ENCODE assay signal across 8 cellular contexts in the genomic region with DNA sequence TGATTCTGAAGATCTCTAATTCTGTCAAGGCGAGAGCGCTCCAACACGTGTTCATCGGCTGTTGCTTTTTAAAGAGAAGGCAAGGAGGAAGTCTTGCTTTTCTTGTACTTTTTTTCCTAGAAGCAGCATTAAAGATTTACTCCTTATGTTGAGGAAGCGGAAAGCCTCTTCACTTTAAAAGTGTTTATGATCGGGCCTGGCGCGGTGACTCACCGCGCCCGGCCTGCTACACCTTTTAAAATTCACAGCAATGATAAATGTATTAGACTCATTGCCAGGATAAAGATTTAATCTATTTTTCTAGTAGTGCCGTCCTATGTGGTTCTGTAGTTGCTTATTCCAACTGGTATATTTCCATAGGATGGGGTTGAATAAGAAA. TPM values are rescaled to one million over a fixed set of nuclear protein-coding genes. Genes with fewer than 3 reads are reported as not detected.
DNase-seq lines count a peak whose midpoint lies in the region; ATAC-seq, FAIRE-seq and TF ChIP-seq lines count a peak whose summit lies in the region.

No MANE protein-coding gene starts in this region.

- ATAC-seq in lung (ENCODE audit: insufficient read depth, low FRiP score) (no peak), HG03469 (IDR thresholded peaks at IDR 0.05; ENCODE audit: unreplicated experiment) (no peak)

- peak overlapping the region; percentile 95 for H3K27ac Mint-ChIP-seq in astrocyte (ENCODE audit: unreplicated experiment)

- H3K9ac ChIP-seq in KMS-11 (peak overlapping the region; percentile 92), astrocyte (ENCODE audit: low read length) (peak overlapping the region; percentile 93)

- H3K9me3 ChIP-seq in BE2C (no peaks in the 10 kb centered on the region), astrocyte (ENCODE audit: insufficient read depth, low read depth, low read length) (no peaks in the 10 kb centered on the region), lung (ENCODE audit: control insufficient read depth in 2 of 2, insufficient read depth in 1 of 2, low read length in 1 of 2) (no peaks in the 10 kb centered on the region), vagina (no peaks in the 10 kb centered on the region)

- DNase-seq in BE2C (no peak), astrocyte (ENCODE audit: low read depth) (no peak), lung (ENCODE audit: low spot score) (no peak), vagina (ENCODE audit: extremely low spot score in 2 of 2) (no peak), NCI-H82 treated with DMSO at 0.1 percent for 48 hours (lab: John Stamatoyannopoulos, UW; ENCODE audit: unreplicated experiment) (no peak), NCI-H226 (no peak)

- no peaks in the 10 kb centered on the region for H3K27me3 Mint-ChIP-seq in astrocyte (ENCODE audit: low read depth, unreplicated experiment)

- H3K27ac ChIP-seq in KMS-11 (peak overlapping the region; percentile 92), astrocyte (ENCODE audit: low read depth, low read length) (peak overlapping the region; percentile 96), lung (ENCODE audit: low read depth in 1 of 2, low read length in 1 of 2) (peak overlapping the region; percentile 81 to 97), vagina (peak overlapping the region; percentile 88)

- H3K4me3 ChIP-seq in BE2C (ENCODE audit: low read depth, low read length) (peak overlapping the region; percentile 73), KMS-11 (IDR thresholded peaks at IDR 0.05; ENCODE audit: insufficient read depth, low read depth, low read length) (no peak overlapping the region), astrocyte (ENCODE audit: insufficient read depth, low read depth, low read length) (peak overlapping the region; percentile 75), lung (peak overlapping the region; percentile 56), vagina (peak overlapping the region; percentile 64 to 88)

- H3K27me3 ChIP-seq in BE2C = no peaks in the 10 kb centered on the region
- H3K27me3 ChIP-seq in KMS-11 (ENCODE audit: insufficient read depth, low read depth) = no peaks in the 10 kb centered on the region
- H3K27me3 ChIP-seq in astrocyte (ENCODE audit: insufficient read depth, low read length) = no peaks in the 10 kb centered on the region
- H3K27me3 ChIP-seq in lung (ENCODE audit: control insufficient read depth, insufficient read depth) = no peaks in the 10 kb centered on the region
- H3K27me3 ChIP-seq in vagina = no peaks in the 10 kb centered on the region

- H3K4me3 Mint-ChIP-seq in astrocyte (ENCODE audit: unreplicated experiment) = peak overlapping the region; percentile 93

- peaks cover 6% of the 10 kb centered on the region for H3K36me3 Mint-ChIP-seq in astrocyte (ENCODE audit: low read depth, unreplicated experiment)

- intact Hi-C loops in vagina (cut with DNase I) = loop anchor here (5.0 kb wide), 2 partner anchors 41 to 159 kb away; a partner anchor contains a TSS

- peaks cover 12% of the 10 kb centered on the region for H3K4me1 Mint-ChIP-seq in astrocyte (ENCODE audit: low read depth, unreplicated experiment)

- H3K9me3 Mint-ChIP-seq in astrocyte (ENCODE audit: unreplicated experiment) = no peaks in the 10 kb centered on the region

- H4K20me1 ChIP-seq in KMS-11 (ENCODE audit: insufficient read depth) (no peaks in the 10 kb centered on the region), astrocyte (ENCODE audit: insufficient read depth, low read length) (peaks cover 38% of the 10 kb centered on the region)

- TF ChIP-seq CTCF in BE2C (IDR thresholded peaks at IDR 0.05; ENCODE audit: low read depth, low read length) (no peak), KMS-11 (conservative IDR thresholded peaks at IDR 0.05; ENCODE audit: low read depth, low read length) (no peak), astrocyte (IDR thresholded peaks at IDR 0.05; ENCODE audit: insufficient read depth, low read depth, low read length) (no peak), lung (IDR thresholded peaks at IDR 0.05; ENCODE audit: control extremely low read depth, extremely low read depth) (no peak), vagina (IDR thresholded peaks at IDR 0.05) (no peak)

- no peaks in the 10 kb centered on the region for H3K36me3 ChIP-seq in BE2C
- H3K36me3 ChIP-seq in KMS-11 (ENCODE audit: insufficient read depth) = no peaks in the 10 kb centered on the region; the same call in 1 of the 2 replicates
- peaks cover 9% of the 10 kb centered on the region for H3K36me3 ChIP-seq in astrocyte (ENCODE audit: insufficient read depth, low read length)
- H3K36me3 ChIP-seq in lung (ENCODE audit: control insufficient read depth in 2 of 2, insufficient read depth in 2 of 2, low read length in 2 of 2) = peaks cover 0 to 2% of the 10 kb centered on the region in 2 donors
- H3K36me3 ChIP-seq in vagina = no peaks in the 10 kb centered on the region

- H3K4me1 ChIP-seq in BE2C (no peaks in the 10 kb centered on the region), KMS-11 (ENCODE audit: low read depth, poor library complexity, severe bottlenecking) (peaks cover 16% of the 10 kb centered on the region), astrocyte (ENCODE audit: insufficient read depth, low read length) (peaks cover 20% of the 10 kb centered on the region), lung (ENCODE audit: control insufficient read depth in 2 of 2, insufficient read depth in 2 of 2, low read length in 2 of 2) (peaks cover 3 to 11% of the 10 kb centered on the region in 2 donors), vagina (peaks cover 44% of the 10 kb centered on the region)

- WGBS in lung, 2 donors = 0 to 1% methylated on average over 12 of the region's 12 CpGs

- TF ChIP-seq POLR2A in vagina (IDR thresholded peaks at IDR 0.05) = no peak

- peak overlapping the region; percentile 44 for H3K4me2 ChIP-seq in KMS-11
- peak overlapping the region; percentile 88 for H3K4me2 ChIP-seq in astrocyte (ENCODE audit: low read length)

- H2AFZ ChIP-seq in KMS-11 (ENCODE audit: low read depth) (peak overlapping the region; percentile 82), astrocyte (ENCODE audit: low read depth, low read length) (peak overlapping the region; percentile 78)

- H3K79me2 ChIP-seq in KMS-11 (ENCODE audit: insufficient read depth, low read depth) (peaks cover 40% of the 10 kb centered on the region), astrocyte (ENCODE audit: insufficient read depth, low read length) (peaks cover 51% of the 10 kb centered on the region)

- no peak for FAIRE-seq in astrocyte (lab: Jason Lieb, UNC)

RNA-seq across cellular contexts. Expression of a gene that starts 0.8 kb away (rescaled TPM):
- polyA plus RNA-seq in BE2C (2012; ENCODE audit: insufficient read depth, insufficient read length, low read depth) = 133 TPM
- 471 and 472 TPM in 2 replicates for total RNA-seq in astrocyte
- total RNA-seq in lung = 100 to 1,000 TPM; 143 to 202 TPM
- polyA plus RNA-seq in lung = 100 to 1,000 TPM; 187 to 232 TPM
- 69.0 TPM for total RNA-seq in vagina

RNA-seq across cellular contexts. Expression of a gene that starts 41.9 kb away (rescaled TPM):
- polyA plus RNA-seq in BE2C (2012; ENCODE audit: insufficient read depth, insufficient read length, low read depth) = 12.4 TPM
- total RNA-seq in astrocyte (15.3 and 16.2 TPM in 2 replicates), lung (10 to 100 TPM; 10.5 to 24.5 TPM), vagina (12.0 TPM)
- 1 to 10 TPM; 3.9 to 9.3 TPM for polyA plus RNA-seq in lung

RNA-seq across cellular contexts. Expression of a gene that starts 53.8 kb away (rescaled TPM):
- not detected for polyA plus RNA-seq in BE2C (2012; ENCODE audit: insufficient read depth, insufficient read length, low read depth)
- 0.23 and 0.36 TPM in 2 replicates for total RNA-seq in astrocyte
- 10 to 100 TPM; 13.4 to 37.8 TPM for total RNA-seq in lung
- 1 to 10 TPM; 3.3 to 8.0 TPM for polyA plus RNA-seq in lung
- 0.25 TPM for total RNA-seq in vagina

Comparison
In these comparisons a context has a peak if more than half of its experiments do, and no peak if none do; other contexts are left out.
1. RNA of a gene that starts 53.8 kb away (total RNA-seq): 13.4 to 37.8 TPM in lung; 0.25 TPM in vagina (single experiment) and 0.23 to 0.36 TPM in astrocyte; every median in the first group is over 10 times any median in the second.
2. Peak in every context shown above with its lines, with median percentiles within 50 percentile points of each other: H3K27ac ChIP-seq.